Comparison of ENCODE assay signal across 10 cellular contexts in genomic region chr11:415640-416041, GRCh38. TPM values are rescaled to one million over a fixed set of nuclear protein-coding genes. Genes with fewer than 3 reads are reported as not detected.
DNase-seq lines count a peak whose midpoint lies in the region; ATAC-seq and TF ChIP-seq lines count a peak whose summit lies in the region.
"Had no signal": no experiment of that assay in that cellular context is flagged by ENCODE, and none has a peak within 500 bp of the region (broad histone marks: within the 10 kb centered on the region; RNA-seq: fewer than 3 reads in every experiment).

No MANE protein-coding gene starts in this region.

- H2BK5ac ChIP-seq in mesenchymal stem cell (ENCODE audit: low read depth, low read length, poor library complexity, severe bottlenecking), result no peak overlapping the region

- H3K27ac ChIP-seq in mesenchymal stem cell (ENCODE audit: low read length, poor library complexity, severe bottlenecking) (no peak overlapping the region), upper lobe of right lung (peak overlapping the region; percentile 92)

- no peaks in the 10 kb centered on the region for H3K79me1 ChIP-seq in mesenchymal stem cell (replicated peaks; ENCODE audit: low read length, poor library complexity, severe bottlenecking)

- peak overlapping the region; percentile 86 for H2BK15ac ChIP-seq in mesenchymal stem cell (ENCODE audit: low read depth, poor library complexity, severe bottlenecking)

- peak; percentile 32 for DNase-seq in Right ventricle myocardium inferior (ENCODE audit: missing footprints)
- no peak for DNase-seq in cardiac septum (ENCODE audit: low spot score)
- no peak for DNase-seq in activated naive CD8-positive, alpha-beta T cell treated with anti-CD3 and anti-CD28 coated beads, Interleukin-2, amount 50 U/mL, for 24 hours
- DNase-seq in mesenchymal stem cell, result no peak
- DNase-seq in upper lobe of right lung, result no peak
- no peak for DNase-seq in NCI-H345 treated with DMSO at 0.1 percent for 48 hours (lab: John Stamatoyannopoulos, UW; ENCODE audit: unreplicated experiment)
- DNase-seq in stimulated activated CD4-positive, alpha-beta T cell treated with anti-CD3 and anti-CD28 coated beads, Interleukin-2, amount 100 ng/mL, for 24 hours, result no peak

- H2AK5ac ChIP-seq in mesenchymal stem cell (ENCODE audit: low read length, severe bottlenecking), result peak overlapping the region; percentile 6

- peaks cover 25% of the 10 kb centered on the region for H3K4me1 Mint-ChIP-seq in activated naive CD8-positive, alpha-beta T cell treated with anti-CD3 and anti-CD28 coated beads, Interleukin-2, amount 50 U/mL, for 24 hours

- peak overlapping the region in 1 of 2 experiments; percentile 90 for H3K14ac ChIP-seq in mesenchymal stem cell (ENCODE audit: low read length in 2 of 2)

- H3K4me3 ChIP-seq in mesenchymal stem cell (ENCODE audit: insufficient read depth in 1 of 2, low read depth in 1 of 2, low read length in 2 of 2) (no peak overlapping the region), upper lobe of right lung (peak overlapping the region; percentile 69)

- peak overlapping the region; percentile 0 to 42 for H3K4ac ChIP-seq in mesenchymal stem cell (ENCODE audit: low read depth in 1 of 2, low read length in 2 of 2)

- intact Hi-C loops in Right ventricle myocardium inferior (cut with DNase I) (loop anchor here (2.0 kb wide), 1 partner anchor 33 kb away; no protein-coding TSS in a partner anchor), cardiac septum (cut with DNase I) (no loop called here), upper lobe of right lung (cut with DNase I) (no loop called here)

- peak overlapping the region; percentile 68 for H3K27ac Mint-ChIP-seq in activated naive CD8-positive, alpha-beta T cell treated with anti-CD3 and anti-CD28 coated beads, Interleukin-2, amount 50 U/mL, for 24 hours

- H3K9me3 ChIP-seq in mesenchymal stem cell (ENCODE audit: control insufficient read depth, low read length), result no peaks in the 10 kb centered on the region
- H3K9me3 ChIP-seq in upper lobe of right lung, result no peaks in the 10 kb centered on the region
- H3K9me3 ChIP-seq: prostate gland had no signal

- no peak overlapping the region for H2AFZ ChIP-seq in mesenchymal stem cell (ENCODE audit: low read depth, low read length)

- peak overlapping the region; percentile 79 to 88 for H3K18ac ChIP-seq in mesenchymal stem cell (ENCODE audit: low read depth in 1 of 2, low read length in 2 of 2)

- H3K23ac ChIP-seq in mesenchymal stem cell (ENCODE audit: low read length in 2 of 2), result no peak overlapping the region

- no peak overlapping the region for H3K9ac ChIP-seq in mesenchymal stem cell (ENCODE audit: low read length)

- H4K8ac ChIP-seq in mesenchymal stem cell (ENCODE audit: low read length), result peak overlapping the region; percentile 50

- H3K36me3 ChIP-seq in mesenchymal stem cell (ENCODE audit: control insufficient read depth in 1 of 2, insufficient read depth in 2 of 2, low read depth in 1 of 2, low read length in 2 of 2), result peaks cover 0 to 2% of the 10 kb centered on the region in 2 experiments
- H3K36me3 ChIP-seq in upper lobe of right lung, result no peaks in the 10 kb centered on the region
- H3K36me3 ChIP-seq: prostate gland had no signal

- H3K36me3 Mint-ChIP-seq in activated naive CD8-positive, alpha-beta T cell treated with anti-CD3 and anti-CD28 coated beads, Interleukin-2, amount 50 U/mL, for 24 hours (ENCODE audit: low read depth), result no peaks in the 10 kb centered on the region

- H3K4me1 ChIP-seq in mesenchymal stem cell (ENCODE audit: control insufficient read depth, insufficient read depth, low read depth, low read length) (peaks cover 49% of the 10 kb centered on the region), upper lobe of right lung (peaks cover 22% of the 10 kb centered on the region)

- peak overlapping the region; percentile 81 to 89 for H2BK12ac ChIP-seq in mesenchymal stem cell (ENCODE audit: low read length in 2 of 2)

- ATAC-seq in Right ventricle myocardium inferior (no peak), upper lobe of right lung (no peak), HG02885 (IDR thresholded peaks at IDR 0.05; ENCODE audit: poor library complexity, unreplicated experiment) (no peak)
- peak; percentile 15 for ATAC-seq in activated naive CD8-positive, alpha-beta T cell treated with anti-CD3 and anti-CD28 coated beads, Interleukin-2, amount 50 U/mL, for 24 hours

- H3K9me3 Mint-ChIP-seq in activated naive CD8-positive, alpha-beta T cell treated with anti-CD3 and anti-CD28 coated beads, Interleukin-2, amount 50 U/mL, for 24 hours, result no peaks in the 10 kb centered on the region

- peaks cover 0 to 52% of the 10 kb centered on the region in 2 experiments for H3K27me3 ChIP-seq in mesenchymal stem cell (ENCODE audit: control insufficient read depth in 1 of 2, insufficient read depth in 1 of 2, low read length in 2 of 2)
- no peaks in the 10 kb centered on the region for H3K27me3 ChIP-seq in upper lobe of right lung

- H3K27me3 Mint-ChIP-seq in activated naive CD8-positive, alpha-beta T cell treated with anti-CD3 and anti-CD28 coated beads, Interleukin-2, amount 50 U/mL, for 24 hours, result no peaks in the 10 kb centered on the region

- TF ChIP-seq CTCF in upper lobe of right lung (IDR thresholded peaks at IDR 0.05), result no peak

- peak overlapping the region; percentile 71 for H2BK120ac ChIP-seq in mesenchymal stem cell (ENCODE audit: low read depth, low read length)

- H3K4me2 ChIP-seq in mesenchymal stem cell (ENCODE audit: low read length, poor library complexity, severe bottlenecking), result no peak overlapping the region

- 88% methylated on average over 5 of the region's 5 CpGs for WGBS in mesenchymal stem cell

- peak overlapping the region; percentile 81 for H3K4me3 Mint-ChIP-seq in activated naive CD8-positive, alpha-beta T cell treated with anti-CD3 and anti-CD28 coated beads, Interleukin-2, amount 50 U/mL, for 24 hours

- peak overlapping the region; percentile 89 for H4K91ac ChIP-seq in mesenchymal stem cell (ENCODE audit: low read length)

RNA-seq across cellular contexts. Expression of gene SIGIRR, which starts 0.8 kb away (rescaled TPM):
- total RNA-seq in Right ventricle myocardium inferior (50.0 TPM), cardiac septum (33.3 TPM), upper lobe of right lung (80.9 TPM)
- polyA plus RNA-seq in mesenchymal stem cell (2013, experiment 1 of 2), result 36.5 TPM
- 37.3 TPM for polyA plus RNA-seq in mesenchymal stem cell (2013, experiment 2 of 2)

RNA-seq across cellular contexts. Expression of gene PKP3, which starts 21.6 kb away (rescaled TPM):
- 0.32 TPM for total RNA-seq in Right ventricle myocardium inferior
- 0.83 TPM for total RNA-seq in cardiac septum
- polyA plus RNA-seq in mesenchymal stem cell (2013, experiment 1 of 2), result 2.0 TPM
- 1.4 TPM for polyA plus RNA-seq in mesenchymal stem cell (2013, experiment 2 of 2)
- 40.4 TPM for total RNA-seq in upper lobe of right lung

RNA-seq across cellular contexts. Expression of gene ANO9, which starts 26.2 kb away (rescaled TPM):
- total RNA-seq in Right ventricle myocardium inferior (0.41 TPM), cardiac septum (0.38 TPM), upper lobe of right lung (22.4 TPM)
- polyA plus RNA-seq in mesenchymal stem cell (2013, experiment 1 of 2), result not detected
- polyA plus RNA-seq in mesenchymal stem cell (2013, experiment 2 of 2), result 0.01 TPM
- polyA plus RNA-seq: BJ had no signal

RNA-seq across cellular contexts. Expression of gene PTDSS2, which starts 34.4 kb away (rescaled TPM):
- total RNA-seq in Right ventricle myocardium inferior (27.8 TPM), cardiac septum (24.9 TPM), upper lobe of right lung (31.1 TPM)
- 25.0 TPM for polyA plus RNA-seq in mesenchymal stem cell (2013, experiment 1 of 2)
- 26.7 TPM for polyA plus RNA-seq in mesenchymal stem cell (2013, experiment 2 of 2)

RNA-seq across cellular contexts. Expression of gene B4GALNT4, which starts 46.3 kb away (rescaled TPM):
- 0.54 TPM for total RNA-seq in Right ventricle myocardium inferior
- 0.24 TPM for total RNA-seq in cardiac septum
- polyA plus RNA-seq in mesenchymal stem cell (2013, experiment 1 of 2), result 17.0 TPM
- 15.3 TPM for polyA plus RNA-seq in mesenchymal stem cell (2013, experiment 2 of 2)
- total RNA-seq in upper lobe of right lung, result 1.9 TPM

Comparison
In these comparisons a context has a peak if more than half of its experiments do, and no peak if none do; other contexts are left out.
1. RNA of gene PKP3, which starts 21.6 kb away (total RNA-seq): 40.4 TPM in upper lobe of right lung (single experiment); 0.83 TPM in cardiac septum (single experiment) and 0.32 TPM in Right ventricle myocardium inferior (single experiment); every median in the first group is over 10 times any median in the second.
2. RNA of gene ANO9, which starts 26.2 kb away (total RNA-seq): 22.4 TPM in upper lobe of right lung (single experiment); 0.41 TPM in Right ventricle myocardium inferior (single experiment) and 0.38 TPM in cardiac septum (single experiment); every median in the first group is over 10 times any median in the second.